9 cellular contexts compared by ENCODE assay signal in the genomic region with DNA sequence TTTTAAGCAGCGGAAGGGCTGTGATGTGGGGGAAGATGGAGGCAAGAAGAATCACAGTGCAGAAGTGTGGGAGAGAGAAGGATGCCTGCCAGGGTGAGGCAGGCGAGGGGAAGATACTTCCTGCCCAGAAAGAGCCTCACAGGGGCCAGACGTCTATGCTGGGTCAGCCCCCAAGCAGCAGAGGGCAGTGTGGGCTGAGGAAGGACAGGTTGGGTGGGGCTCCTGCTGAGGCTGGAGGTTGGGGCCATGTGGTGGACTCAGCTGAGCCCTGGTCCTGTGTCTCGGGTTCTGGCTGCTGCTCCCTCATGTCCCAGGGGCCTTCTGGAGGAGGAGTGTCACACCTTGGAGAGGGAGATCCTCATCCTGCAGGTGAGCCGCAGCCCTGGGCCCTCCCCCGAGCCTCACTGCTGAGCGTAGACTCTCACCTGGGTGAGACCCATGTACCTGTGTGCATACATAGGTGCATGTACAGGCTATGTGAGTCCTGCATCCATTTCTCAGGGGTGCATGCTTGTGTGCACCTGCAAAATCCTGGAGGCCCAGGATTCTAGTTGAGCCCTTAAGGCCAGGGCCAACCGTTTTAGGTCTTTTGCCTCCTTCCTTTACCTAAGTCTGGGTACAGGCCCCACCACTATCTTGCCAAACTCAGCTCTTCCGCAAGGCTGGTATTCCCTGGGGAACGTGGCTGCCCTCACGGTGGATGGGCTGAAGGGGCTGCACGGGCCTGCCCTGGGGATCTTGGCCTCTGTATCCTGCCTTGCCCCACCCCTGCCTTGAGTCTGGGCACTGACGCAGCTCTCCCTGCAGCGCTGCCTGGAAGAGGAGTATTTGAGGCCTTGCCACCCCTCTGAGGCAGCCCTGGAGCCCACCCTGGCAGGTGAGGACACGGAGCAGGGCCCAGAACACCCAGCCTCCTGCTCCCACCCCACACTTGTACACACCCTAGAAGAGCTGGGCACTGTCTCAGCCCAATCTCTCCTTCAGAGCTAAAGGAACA. TPM values are rescaled to one million over a fixed set of nuclear protein-coding genes. Genes with fewer than 3 reads are reported as not detected.
DNase-seq lines count a peak whose midpoint lies in the region; ATAC-seq and TF ChIP-seq lines count a peak whose summit lies in the region.
"Had no signal": no experiment of that assay in that cellular context is flagged by ENCODE, and none has a peak within 500 bp of the region (broad histone marks: within the 10 kb centered on the region; RNA-seq: fewer than 3 reads in every experiment).

No MANE protein-coding gene starts in this region.

- H3K4me3 ChIP-seq in MM.1S (ENCODE audit: low read length) (no peak overlapping the region), retinal pigment epithelial cell (ENCODE audit: low read length) (no peak overlapping the region)

- no peak overlapping the region for H3K4me2 ChIP-seq in MM.1S (ENCODE audit: low read depth, low read length)

- no peaks in the 10 kb centered on the region for H3K79me2 ChIP-seq in MM.1S (ENCODE audit: low read length)

- peaks cover 16% of the 10 kb centered on the region for H3F3A ChIP-seq in MM.1S (ENCODE audit: insufficient read depth, low read length)

- H3K4me3 Mint-ChIP-seq in activated CD8-positive, alpha-beta T cell treated with anti-CD3 and anti-CD28 coated beads, Interleukin-2, amount 10 ng/mL, durations not matched to agents 7 days and 5 days: no peak overlapping the region

- no peak overlapping the region for H3K9ac ChIP-seq in MM.1S (ENCODE audit: low read length)

- H3K27me3 Mint-ChIP-seq in activated CD8-positive, alpha-beta T cell treated with anti-CD3 and anti-CD28 coated beads, Interleukin-2, amount 10 ng/mL, durations not matched to agents 7 days and 5 days (ENCODE audit: low read depth): no peaks in the 10 kb centered on the region

- ATAC-seq in activated CD8-positive, alpha-beta T cell treated with anti-CD3 and anti-CD28 coated beads, Interleukin-2, amount 10 ng/mL, durations not matched to agents 7 days and 5 days: no peak
- ATAC-seq in GM18868 (IDR thresholded peaks at IDR 0.05; ENCODE audit: unreplicated experiment) (no peak), HG02938 (IDR thresholded peaks at IDR 0.05; ENCODE audit: unreplicated experiment) (no peak)

- no peaks in the 10 kb centered on the region for H3K9me3 Mint-ChIP-seq in activated CD8-positive, alpha-beta T cell treated with anti-CD3 and anti-CD28 coated beads, Interleukin-2, amount 10 ng/mL, durations not matched to agents 7 days and 5 days (ENCODE audit: insufficient read depth)

- no peak overlapping the region for H2AFZ ChIP-seq in MM.1S (ENCODE audit: low read length)

- POLR2A ChIA-PET in activated CD8-positive, alpha-beta T cell treated with anti-CD3 and anti-CD28 coated beads, Interleukin-2, amount 10 ng/mL, durations not matched to agents 7 days and 5 days (lab: Charles Lee): no interaction called here

- no peaks in the 10 kb centered on the region for H3K27me3 ChIP-seq in MM.1S (replicated peaks; ENCODE audit: insufficient read depth, low read length)

- H3K36me3 ChIP-seq in MM.1S (replicated peaks; ENCODE audit: insufficient read depth, low read length): no peaks in the 10 kb centered on the region

- peak; percentile 31 for TF ChIP-seq CTCF in MM.1S (IDR thresholded peaks at IDR 0.05; ENCODE audit: low read length)
- peak; percentile 46 for TF ChIP-seq CTCF in retinal pigment epithelial cell (conservative IDR thresholded peaks at IDR 0.05; ENCODE audit: low read depth, low read length)

- DNase-seq in SIG-M5 treated with dmso at 0.1 percent for 504 hours (lab: John Stamatoyannopoulos, UW; ENCODE audit: unreplicated experiment) (peak; percentile 19), SIG-M5 (lab: John Stamatoyannopoulos, UW) (no peak), MM.1S (peak; percentile 22), retinal pigment epithelial cell (ENCODE audit: low read depth) (no peak), inferior parietal cortex (ENCODE audit: extremely low spot score) (no peak)
- DNase-seq in activated CD8-positive, alpha-beta T cell treated with anti-CD3 and anti-CD28 coated beads, Interleukin-2, amount 10 ng/mL, durations not matched to agents 7 days and 5 days: peak; percentile 39
- DNase-seq: DMS79 had no signal

- H3K27ac Mint-ChIP-seq in activated CD8-positive, alpha-beta T cell treated with anti-CD3 and anti-CD28 coated beads, Interleukin-2, amount 10 ng/mL, durations not matched to agents 7 days and 5 days: no peak overlapping the region

- H4K20me1 ChIP-seq in MM.1S (ENCODE audit: insufficient read depth, low read length): no peaks in the 10 kb centered on the region

- CTCF ChIA-PET in activated CD8-positive, alpha-beta T cell treated with anti-CD3 and anti-CD28 coated beads, Interleukin-2, amount 10 ng/mL, durations not matched to agents 7 days and 5 days (lab: Charles Lee): interaction anchor here (1.1 to 4.1 kb wide), 3 partner anchors 11 to 53 kb away, joined by 3 to 21 read pairs (median 4); no protein-coding TSS in a partner anchor

- H3K36me3 Mint-ChIP-seq in activated CD8-positive, alpha-beta T cell treated with anti-CD3 and anti-CD28 coated beads, Interleukin-2, amount 10 ng/mL, durations not matched to agents 7 days and 5 days (ENCODE audit: low read depth): no peaks in the 10 kb centered on the region

- H3K27ac ChIP-seq in MM.1S (ENCODE audit: low read length): no peak overlapping the region

- H3K4me1 Mint-ChIP-seq in activated CD8-positive, alpha-beta T cell treated with anti-CD3 and anti-CD28 coated beads, Interleukin-2, amount 10 ng/mL, durations not matched to agents 7 days and 5 days (ENCODE audit: low read depth): peaks cover 38% of the 10 kb centered on the region

- no peaks in the 10 kb centered on the region for H3K9me2 ChIP-seq in MM.1S (replicated peaks; ENCODE audit: insufficient read depth, low read length)

- H3K9me3 ChIP-seq in MM.1S (replicated peaks; ENCODE audit: insufficient read depth, low read length): no peaks in the 10 kb centered on the region

- peaks cover 17% of the 10 kb centered on the region for H3K4me1 ChIP-seq in MM.1S (ENCODE audit: low read length)

RNA-seq across cellular contexts. Expression of a gene that starts 3.7 kb away (rescaled TPM):
- total RNA-seq in activated CD8-positive, alpha-beta T cell treated with anti-CD3 and anti-CD28 coated beads, Interleukin-2, amount 10 ng/mL, durations not matched to agents 7 days and 5 days: 1 to 10 TPM; 1.1 to 1.3 TPM

RNA-seq across cellular contexts. Expression of a gene that starts 16.1 kb away (rescaled TPM):
- total RNA-seq in activated CD8-positive, alpha-beta T cell treated with anti-CD3 and anti-CD28 coated beads, Interleukin-2, amount 10 ng/mL, durations not matched to agents 7 days and 5 days: 10 to 100 TPM; 20.1 to 20.2 TPM

RNA-seq across cellular contexts. Expression of a gene that starts 20.3 kb away (rescaled TPM):
- 100 to 1,000 TPM; 116 to 117 TPM for total RNA-seq in activated CD8-positive, alpha-beta T cell treated with anti-CD3 and anti-CD28 coated beads, Interleukin-2, amount 10 ng/mL, durations not matched to agents 7 days and 5 days

RNA-seq across cellular contexts. Expression of a gene that starts 25.3 kb away (rescaled TPM):
- total RNA-seq in activated CD8-positive, alpha-beta T cell treated with anti-CD3 and anti-CD28 coated beads, Interleukin-2, amount 10 ng/mL, durations not matched to agents 7 days and 5 days: 10 to 100 TPM; 32.4 to 32.9 TPM

RNA-seq across cellular contexts. Expression of a gene that starts 36.2 kb away (rescaled TPM):
- 1 to 10 TPM; 1.9 to 2.3 TPM for total RNA-seq in activated CD8-positive, alpha-beta T cell treated with anti-CD3 and anti-CD28 coated beads, Interleukin-2, amount 10 ng/mL, durations not matched to agents 7 days and 5 days

Comparison
In these comparisons a context has a peak if more than half of its experiments do, and no peak if none do; other contexts are left out.
1. DNase-seq: peak in SIG-M5 treated with dmso at 0.1 percent for 504 hours (single experiment), MM.1S (single experiment) and activated CD8-positive, alpha-beta T cell treated with anti-CD3 and anti-CD28 coated beads, Interleukin-2, amount 10 ng/mL, durations not matched to agents 7 days and 5 days (single experiment); none in SIG-M5 (single experiment), retinal pigment epithelial cell (single experiment) and inferior parietal cortex (single experiment).